Comparison of ENCODE assay signal across 25 cellular contexts in genomic region chr3:19970289-19970688, GRCh38. TPM values are rescaled to one million over a fixed set of nuclear protein-coding genes. Genes with fewer than 3 reads are reported as not detected.
A peak's percentile ranks its signal among the peaks of the same experiment; 100 is the strongest.
DNase-seq lines count a peak whose midpoint lies in the region; ATAC-seq, FAIRE-seq and TF ChIP-seq lines count a peak whose summit lies in the region.
"Had no signal": no experiment of that assay in that cellular context is flagged by ENCODE, and none has a peak within 500 bp of the region (broad histone marks: within the 10 kb centered on the region; RNA-seq: fewer than 3 reads in every experiment).

No MANE protein-coding gene starts in this region.

- peaks cover 61% of the 10 kb centered on the region for H3K4me1 Mint-ChIP-seq in activated naive CD4-positive, alpha-beta T cell treated with anti-CD3 and anti-CD28 coated beads, Interleukin-2, amount 50 U/mL, for 24 hours
- H3K4me1 Mint-ChIP-seq in activated naive CD4-positive, alpha-beta T cell treated with anti-CD3 and anti-CD28 coated beads for 36 hours (ENCODE audit: low read depth), result peaks cover 36% of the 10 kb centered on the region
- H3K4me1 Mint-ChIP-seq in astrocyte (ENCODE audit: low read depth, unreplicated experiment) (peaks cover 26% of the 10 kb centered on the region), progenitor cell of endocrine pancreas (ENCODE audit: low read depth) (peaks cover 6% of the 10 kb centered on the region)

- no peak overlapping the region for H3K9ac ChIP-seq in astrocyte (ENCODE audit: low read length)

- FAIRE-seq in astrocyte (lab: Jason Lieb, UNC), result no peak
- FAIRE-seq: HTR-8/SVneo had no signal

- H3K9me3 ChIP-seq in astrocyte (ENCODE audit: insufficient read depth, low read depth, low read length), result no peaks in the 10 kb centered on the region
- H3K9me3 ChIP-seq in transverse colon, result no peaks in the 10 kb centered on the region
- H3K9me3 ChIP-seq: MG63 had no signal

- CTCF ChIA-PET in activated naive CD4-positive, alpha-beta T cell treated with anti-CD3 and anti-CD28 coated beads for 36 hours (lab: Charles Lee), result no interaction called here

- no peak overlapping the region for H2AFZ ChIP-seq in astrocyte (ENCODE audit: low read depth, low read length)

- no peak for TF ChIP-seq EP300 in transverse colon (IDR thresholded peaks at IDR 0.05; ENCODE audit: low read depth)

- peaks cover 74% of the 10 kb centered on the region for H4K20me1 ChIP-seq in astrocyte (ENCODE audit: insufficient read depth, low read length)

- no peak for TF ChIP-seq POLR2A in transverse colon (IDR thresholded peaks at IDR 0.05)

- no peak overlapping the region for H3K4me2 ChIP-seq in astrocyte (ENCODE audit: low read length)

- H3K36me3 ChIP-seq in astrocyte (ENCODE audit: insufficient read depth, low read length) (peaks cover 7% of the 10 kb centered on the region), transverse colon (peaks cover 0 to 13% (median 3%) of the 10 kb centered on the region in 4 donors)

- H3K27ac ChIP-seq in astrocyte (ENCODE audit: low read depth, low read length), result no peak overlapping the region
- no peak overlapping the region for H3K27ac ChIP-seq in transverse colon

- peaks cover 4% of the 10 kb centered on the region for H3K4me1 ChIP-seq in astrocyte (ENCODE audit: insufficient read depth, low read length)
- peaks cover 0 to 8% (median 1%) of the 10 kb centered on the region in 4 donors for H3K4me1 ChIP-seq in transverse colon

- peak; percentile 69 to 78 for ATAC-seq in left cardiac atrium
- no peak for ATAC-seq in HG03571 (IDR thresholded peaks at IDR 0.05; ENCODE audit: unreplicated experiment)

- H3K9me3 Mint-ChIP-seq in activated naive CD4-positive, alpha-beta T cell treated with anti-CD3 and anti-CD28 coated beads, Interleukin-2, amount 50 U/mL, for 24 hours, result no peaks in the 10 kb centered on the region
- H3K9me3 Mint-ChIP-seq in activated naive CD4-positive, alpha-beta T cell treated with anti-CD3 and anti-CD28 coated beads for 36 hours, result no peaks in the 10 kb centered on the region
- H3K9me3 Mint-ChIP-seq in astrocyte (ENCODE audit: unreplicated experiment) (no peaks in the 10 kb centered on the region), progenitor cell of endocrine pancreas (ENCODE audit: low read depth) (peaks cover 3% of the 10 kb centered on the region)
- H3K9me3 Mint-ChIP-seq: CD14-positive monocyte, IgD-negative memory B cell had no signal

- 83 to 96% methylated on average over 8 of the region's 8 CpGs for WGBS in transverse colon (ENCODE audit: low coverage in 1 of 2), 2 donors

- no peak for TF ChIP-seq CTCF in astrocyte (IDR thresholded peaks at IDR 0.05; ENCODE audit: insufficient read depth, low read depth, low read length)
- TF ChIP-seq CTCF in progenitor cell of endocrine pancreas (IDR thresholded peaks at IDR 0.05; ENCODE audit: unreplicated experiment), result no peak
- TF ChIP-seq CTCF in transverse colon (IDR thresholded peaks at IDR 0.05), result no peak

- H3K27me3 Mint-ChIP-seq in activated naive CD4-positive, alpha-beta T cell treated with anti-CD3 and anti-CD28 coated beads, Interleukin-2, amount 50 U/mL, for 24 hours, result no peaks in the 10 kb centered on the region
- no peaks in the 10 kb centered on the region for H3K27me3 Mint-ChIP-seq in activated naive CD4-positive, alpha-beta T cell treated with anti-CD3 and anti-CD28 coated beads for 36 hours (ENCODE audit: low read depth)
- no peaks in the 10 kb centered on the region for H3K27me3 Mint-ChIP-seq in astrocyte (ENCODE audit: low read depth, unreplicated experiment)
- H3K27me3 Mint-ChIP-seq in progenitor cell of endocrine pancreas, result no peaks in the 10 kb centered on the region
- H3K27me3 Mint-ChIP-seq: IgD-negative memory B cell had no signal

- intact Hi-C loops in activated naive CD4-positive, alpha-beta T cell treated with anti-CD3 and anti-CD28 coated beads for 36 hours (cut with micrococcal nuclease), result no loop called here
- intact Hi-C loops in left cardiac atrium (cut with DNase I), result no loop called here
- intact Hi-C loops in transverse colon (cut with DNase I; ENCODE audit: low total_unique reads), result no loop called here

- no peak for DNase-seq in activated naive CD4-positive, alpha-beta T cell treated with anti-CD3 and anti-CD28 coated beads for 36 hours
- DNase-seq in astrocyte (ENCODE audit: low read depth) (no peak), left cardiac atrium (no peak), progenitor cell of endocrine pancreas (ENCODE audit: low spot score, unreplicated experiment) (no peak), transverse colon (no peak), superior temporal gyrus (ENCODE audit: extremely low spot score) (no peak)
- DNase-seq: 8988T, COR-L47, DMS 273 treated with DMSO at 0.1 percent for 48 hours, DND-41, H7, Kasumi-1, MG63, NCI-H1092, NCI-H1436 treated with DMSO at 0.1 percent for 48 hours, NCI-H2029, NCI-H345, NCI-H524 treated with DMSO at 0.1 percent for 48 hours, RPMI8226 had no signal

- H3K27ac Mint-ChIP-seq in activated naive CD4-positive, alpha-beta T cell treated with anti-CD3 and anti-CD28 coated beads, Interleukin-2, amount 50 U/mL, for 24 hours, result peak overlapping the region; percentile 57
- H3K27ac Mint-ChIP-seq in activated naive CD4-positive, alpha-beta T cell treated with anti-CD3 and anti-CD28 coated beads for 36 hours, result no peak overlapping the region
- H3K27ac Mint-ChIP-seq in astrocyte (ENCODE audit: unreplicated experiment) (peak overlapping the region; percentile 51), progenitor cell of endocrine pancreas (peak overlapping the region; percentile 61)
- H3K27ac Mint-ChIP-seq: IgD-negative memory B cell had no signal

- H3K36me3 Mint-ChIP-seq in activated naive CD4-positive, alpha-beta T cell treated with anti-CD3 and anti-CD28 coated beads, Interleukin-2, amount 50 U/mL, for 24 hours, result peaks cover 14% of the 10 kb centered on the region
- peaks cover 33% of the 10 kb centered on the region for H3K36me3 Mint-ChIP-seq in activated naive CD4-positive, alpha-beta T cell treated with anti-CD3 and anti-CD28 coated beads for 36 hours (ENCODE audit: low read depth)
- H3K36me3 Mint-ChIP-seq in astrocyte (ENCODE audit: low read depth, unreplicated experiment) (peaks cover 6% of the 10 kb centered on the region), progenitor cell of endocrine pancreas (ENCODE audit: insufficient read depth) (peaks cover 15% of the 10 kb centered on the region)

- no peak overlapping the region for H3K4me3 Mint-ChIP-seq in activated naive CD4-positive, alpha-beta T cell treated with anti-CD3 and anti-CD28 coated beads, Interleukin-2, amount 50 U/mL, for 24 hours
- H3K4me3 Mint-ChIP-seq in activated naive CD4-positive, alpha-beta T cell treated with anti-CD3 and anti-CD28 coated beads for 36 hours, result no peak overlapping the region
- no peak overlapping the region for H3K4me3 Mint-ChIP-seq in astrocyte (ENCODE audit: unreplicated experiment)
- H3K4me3 Mint-ChIP-seq in progenitor cell of endocrine pancreas (ENCODE audit: low read depth), result no peak overlapping the region
- H3K4me3 Mint-ChIP-seq: CD14-positive monocyte, IgD-negative memory B cell had no signal

- H3K4me3 ChIP-seq in astrocyte (ENCODE audit: insufficient read depth, low read depth, low read length) (no peak overlapping the region), transverse colon (no peak overlapping the region)
- H3K4me3 ChIP-seq: MG63 had no signal

- no peaks in the 10 kb centered on the region for H3K27me3 ChIP-seq in astrocyte (ENCODE audit: insufficient read depth, low read length)
- no peaks in the 10 kb centered on the region for H3K27me3 ChIP-seq in transverse colon
- H3K27me3 ChIP-seq: MG63 had no signal

- H3K79me2 ChIP-seq in astrocyte (ENCODE audit: insufficient read depth, low read length), result peaks cover 98% of the 10 kb centered on the region

- in situ Hi-C loops in transverse colon (cut with MboI; ENCODE audit: low pct_ligation_motif_present in 1 of 4, low pct_unique_long_range_greater_than_20kb in 1 of 4, low sequenced_read_pairs in 3 of 4), result no loop called here

RNA-seq across cellular contexts. Expression of gene RAB5A, which starts 23.4 kb away (rescaled TPM):
- 10 to 100 TPM; 46.4 to 47.5 TPM for total RNA-seq in activated naive CD4-positive, alpha-beta T cell treated with anti-CD3 and anti-CD28 coated beads for 36 hours
- total RNA-seq in astrocyte, result 105 and 106 TPM in 2 replicates
- total RNA-seq in left cardiac atrium, result 10 to 100 TPM; 40.9 to 71.2 TPM
- total RNA-seq in progenitor cell of endocrine pancreas, result 58.2 and 59.8 TPM in 2 replicates
- 100 to 1,000 TPM in 1 of 4 donors, 10 to 100 TPM in 3; 80.6 to 105 (median 87.5) TPM for total RNA-seq in transverse colon

RNA-seq across cellular contexts. Expression of gene EFHB, which starts 36.3 kb away (rescaled TPM):
- total RNA-seq in activated naive CD4-positive, alpha-beta T cell treated with anti-CD3 and anti-CD28 coated beads for 36 hours, result 1 to 10 TPM in 1 of 2 experiments, under 1 TPM in 1; 0.55 to 1.2 TPM
- total RNA-seq in astrocyte (0.94 and 1.2 TPM in 2 replicates), left cardiac atrium (under 1 TPM; 0.59 to 0.76 TPM), progenitor cell of endocrine pancreas (1.2 and 1.4 TPM in 2 replicates), transverse colon (under 1 TPM in 2 of 4 donors, not detected in 2; 0.64 to 0.68 TPM)
- total RNA-seq: G401 had no signal

RNA-seq across cellular contexts. Expression of gene PP2D1, which starts 41.8 kb away (rescaled TPM):
- not detected for total RNA-seq in activated naive CD4-positive, alpha-beta T cell treated with anti-CD3 and anti-CD28 coated beads for 36 hours
- total RNA-seq in astrocyte (not detected in 2 replicates), left cardiac atrium (not detected), progenitor cell of endocrine pancreas (not detected in 2 replicates), transverse colon (not detected)
- total RNA-seq: G401, H7 had no signal
